Comparison of ENCODE assay signal across 1 cellular context in the genomic region with DNA sequence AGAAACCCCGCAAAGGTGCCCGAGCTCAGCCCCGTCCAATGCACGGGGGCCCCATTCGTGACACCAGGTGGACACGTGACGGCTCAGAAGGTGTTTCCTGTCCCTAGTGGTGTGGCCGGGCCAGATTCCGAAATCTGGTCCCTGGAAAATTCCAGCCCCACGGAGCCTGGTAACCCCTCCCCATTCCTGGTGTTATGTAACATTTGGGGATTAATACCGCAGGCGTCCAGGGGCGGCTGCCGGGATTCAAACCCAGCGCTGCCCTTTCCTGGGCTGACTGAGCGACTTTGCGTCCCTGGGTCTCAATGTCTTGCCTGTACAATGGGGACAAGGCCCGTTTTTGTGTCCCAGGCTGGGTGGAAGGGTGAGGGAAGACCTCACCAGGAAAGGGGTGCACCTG.
TF ChIP-seq lines count a peak whose summit lies in the region.

No MANE protein-coding gene starts in this region.

TF ChIP-seq in IMR-90, 13 proteins besides CTCF, POLR2A, EP300 and RAD21:
- TF ChIP-seq MAFK (IDR thresholded peaks at IDR 0.05; ENCODE audit: low read depth, low read length) (no peak), RCOR1 (IDR thresholded peaks at IDR 0.05; ENCODE audit: insufficient replicate concordance, low read length) (no peak), CHD1 (IDR thresholded peaks at IDR 0.05; ENCODE audit: low read depth, low read length) (no peak), MXI1 (IDR thresholded peaks at IDR 0.05; ENCODE audit: borderline replicate concordance, low read depth, low read length) (no peak), SMC3 (IDR thresholded peaks at IDR 0.05; ENCODE audit: low read depth, low read length) (no peak), FOS (IDR thresholded peaks at IDR 0.05; ENCODE audit: low read depth, low read length) (no peak), CEBPB (IDR thresholded peaks at IDR 0.05; ENCODE audit: low read depth, low read length) (no peak), RFX5 (IDR thresholded peaks at IDR 0.05; ENCODE audit: low read depth, low read length) (no peak), BHLHE40 (IDR thresholded peaks at IDR 0.05; ENCODE audit: low read depth, low read length) (no peak), NFE2L2 (IDR thresholded peaks at IDR 0.05; ENCODE audit: low read depth, low read length) (no peak), MAZ (IDR thresholded peaks at IDR 0.05; ENCODE audit: borderline replicate concordance, low read depth, low read length) (no peak)
- TF ChIP-seq, protein P1, sequence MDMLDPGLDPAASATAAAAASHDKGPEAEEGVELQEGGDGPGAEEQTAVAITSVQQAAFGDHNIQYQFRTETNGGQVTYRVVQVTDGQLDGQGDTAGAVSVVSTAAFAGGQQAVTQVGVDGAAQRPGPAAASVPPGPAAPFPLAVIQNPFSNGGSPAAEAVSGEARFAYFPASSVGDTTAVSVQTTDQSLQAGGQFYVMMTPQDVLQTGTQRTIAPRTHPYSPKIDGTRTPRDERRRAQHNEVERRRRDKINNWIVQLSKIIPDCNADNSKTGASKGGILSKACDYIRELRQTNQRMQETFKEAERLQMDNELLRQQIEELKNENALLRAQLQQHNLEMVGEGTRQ (IDR thresholded peaks at IDR 0.05; ENCODE audit: low read depth, low read length), result no peak
- TF ChIP-seq, protein P2, sequence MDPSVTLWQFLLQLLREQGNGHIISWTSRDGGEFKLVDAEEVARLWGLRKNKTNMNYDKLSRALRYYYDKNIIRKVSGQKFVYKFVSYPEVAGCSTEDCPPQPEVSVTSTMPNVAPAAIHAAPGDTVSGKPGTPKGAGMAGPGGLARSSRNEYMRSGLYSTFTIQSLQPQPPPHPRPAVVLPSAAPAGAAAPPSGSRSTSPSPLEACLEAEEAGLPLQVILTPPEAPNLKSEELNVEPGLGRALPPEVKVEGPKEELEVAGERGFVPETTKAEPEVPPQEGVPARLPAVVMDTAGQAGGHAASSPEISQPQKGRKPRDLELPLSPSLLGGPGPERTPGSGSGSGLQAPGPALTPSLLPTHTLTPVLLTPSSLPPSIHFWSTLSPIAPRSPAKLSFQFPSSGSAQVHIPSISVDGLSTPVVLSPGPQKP (IDR thresholded peaks at IDR 0.05; ENCODE audit: borderline replicate concordance, low read depth, low read length), result no peak
